ENCODE assay signal across 22 cellular contexts in the genomic region with DNA sequence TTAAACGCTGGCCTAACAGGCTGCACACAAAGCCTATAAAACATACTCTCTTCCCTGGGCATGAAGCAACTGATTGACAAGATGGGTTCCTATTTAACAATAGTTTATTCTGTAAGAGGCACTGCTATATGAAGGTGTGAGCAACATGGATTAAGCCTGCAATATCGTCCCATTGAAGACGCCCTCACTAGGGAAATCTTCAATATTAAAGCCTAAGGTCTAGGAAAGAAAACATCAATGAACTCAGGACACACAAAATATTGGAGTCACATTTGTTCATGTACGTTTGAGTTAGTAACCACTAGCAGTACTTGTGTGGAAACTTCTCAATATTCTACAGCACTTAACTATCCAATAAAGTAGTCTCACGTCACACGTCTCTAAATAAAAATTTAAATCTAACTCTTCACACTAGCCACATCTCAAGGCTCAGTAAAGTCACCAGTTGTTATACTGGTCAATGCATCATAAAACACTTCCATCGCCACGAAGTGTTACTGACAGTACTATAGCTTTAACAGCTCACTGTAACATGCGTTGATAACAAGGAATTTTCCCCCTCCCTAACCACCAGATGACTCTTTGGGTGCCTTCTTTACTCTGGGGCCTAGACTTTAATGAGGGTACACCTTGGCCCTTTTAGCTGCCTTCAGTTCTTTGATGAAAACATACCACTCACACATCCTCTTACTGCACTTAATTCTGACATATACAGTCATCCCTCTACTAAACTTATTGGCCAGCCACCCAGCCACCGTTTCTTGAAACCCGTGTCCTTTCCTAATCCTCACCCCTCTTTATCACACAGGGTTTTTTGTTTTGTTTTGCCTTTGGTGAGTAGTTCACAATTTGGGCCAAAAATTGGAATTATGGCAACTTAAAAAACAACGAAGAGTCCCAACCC. TPM values are rescaled to one million over a fixed set of nuclear protein-coding genes. Genes with fewer than 3 reads are reported as not detected.
A peak's percentile ranks its signal among the peaks of the same experiment; 100 is the strongest.
DNase-seq lines count a peak whose midpoint lies in the region; ATAC-seq and TF ChIP-seq lines count a peak whose summit lies in the region.
"Had no signal": no experiment of that assay in that cellular context is flagged by ENCODE, and none has a peak within 500 bp of the region (broad histone marks: within the 10 kb centered on the region; RNA-seq: fewer than 3 reads in every experiment).

No MANE protein-coding gene starts in this region.

- H3K27me3 Mint-ChIP-seq in GM23338 (ENCODE audit: insufficient read depth, low read depth, poor library complexity) (peaks cover 31% of the 10 kb centered on the region), chondrocyte (ENCODE audit: low read depth) (no peaks in the 10 kb centered on the region), neural progenitor cell (ENCODE audit: insufficient read depth, low read depth) (peaks cover 2% of the 10 kb centered on the region)

- peaks cover 73% of the 10 kb centered on the region for H3F3A ChIP-seq in GM23338 (replicated peaks; ENCODE audit: low read depth)
- H3F3A ChIP-seq in neural progenitor cell (ENCODE audit: low read depth) = peaks cover 92% of the 10 kb centered on the region

- H3K4me2 ChIP-seq in GM23338 (no peak overlapping the region), neural progenitor cell (no peak overlapping the region)
- H3K4me2 ChIP-seq: BLaER1 treated with 17β-estradiol and CSF1 and Interleukin-3, amounts not matched to agents 10 nM and 100 nM; hepatocyte had no signal

- H3K4me3 ChIP-seq in GM23338 (no peak overlapping the region), neural progenitor cell (no peak overlapping the region)
- H3K4me3 ChIP-seq: BLaER1 treated with 17β-estradiol and CSF1 and Interleukin-3, amounts not matched to agents 10 nM and 100 nM; hepatocyte; sigmoid colon had no signal

- H2AFZ ChIP-seq in GM23338 (no peak overlapping the region), neural progenitor cell (replicated peaks) (no peak overlapping the region)
- H2AFZ ChIP-seq: hepatocyte had no signal

- no peaks in the 10 kb centered on the region for H3K9me3 ChIP-seq in neural progenitor cell (ENCODE audit: low read depth)
- H3K9me3 ChIP-seq: BLaER1 treated with 17β-estradiol and CSF1 and Interleukin-3, amounts not matched to agents 10 nM and 100 nM; sigmoid colon had no signal

- H3K4me1 Mint-ChIP-seq in GM23338 (peaks cover 58% of the 10 kb centered on the region), chondrocyte (ENCODE audit: low read depth) (peaks cover 5% of the 10 kb centered on the region), neural progenitor cell (peaks cover 7% of the 10 kb centered on the region)

- H3K27ac Mint-ChIP-seq in GM23338 (peak overlapping the region; percentile 13; the same call in 1 of the 2 replicates), chondrocyte (ENCODE audit: unreplicated experiment) (peak overlapping the region; percentile 51), neural progenitor cell (no peak overlapping the region)

- H3K79me2 ChIP-seq in GM23338 (replicated peaks; ENCODE audit: insufficient read depth) (0 out of 2 replicates have a peak, but pooled peaks cover 5% of the 10 kb centered on the region), neural progenitor cell (ENCODE audit: low read depth) (peaks cover 10% of the 10 kb centered on the region)

- H3K27me3 ChIP-seq in GM23338 (ENCODE audit: insufficient read depth) = no peaks in the 10 kb centered on the region
- no peaks in the 10 kb centered on the region for H3K27me3 ChIP-seq in neural progenitor cell
- H3K27me3 ChIP-seq: BLaER1 treated with 17β-estradiol and CSF1 and Interleukin-3, amounts not matched to agents 10 nM and 100 nM; hepatocyte; sigmoid colon had no signal

- no peak overlapping the region for H3K9ac ChIP-seq in neural progenitor cell
- H3K9ac ChIP-seq: BLaER1 treated with 17β-estradiol and CSF1 and Interleukin-3, amounts not matched to agents 10 nM and 100 nM had no signal

- H3K4me3 Mint-ChIP-seq in GM23338 = no peak overlapping the region
- H3K4me3 Mint-ChIP-seq in chondrocyte (ENCODE audit: unreplicated experiment) = no peak overlapping the region
- peak overlapping the region; percentile 39 for H3K4me3 Mint-ChIP-seq in neural progenitor cell

- TF ChIP-seq CTCF in GM23338 (conservative IDR thresholded peaks at IDR 0.05; ENCODE audit: low read depth in 2 of 2) (no peak), chondrocyte (IDR thresholded peaks at IDR 0.05) (no peak), neural progenitor cell (IDR thresholded peaks at IDR 0.05) (no peak)

- H3K9me3 Mint-ChIP-seq in GM23338 (no peaks in the 10 kb centered on the region; the same call in 2 of the 3 replicates), chondrocyte (ENCODE audit: low read depth) (no peaks in the 10 kb centered on the region), neural progenitor cell (no peaks in the 10 kb centered on the region)
- H3K9me3 Mint-ChIP-seq: activated naive CD4-positive, alpha-beta T cell treated with anti-CD3 and anti-CD28 coated beads, Interleukin-2, amount 50 U/mL, for 72 hours had no signal

- ATAC-seq in GM23338 (peak; percentile 3; the same call in 1 of the 3 replicates), HG02981 (IDR thresholded peaks at IDR 0.05; ENCODE audit: unreplicated experiment) (no peak)

- DNase-seq in NCI-H82 (lab: John Stamatoyannopoulos, UW) (peak; percentile 31), NCI-H82 treated with DMSO at 0.1 percent for 48 hours (lab: John Stamatoyannopoulos, UW; ENCODE audit: unreplicated experiment) (no peak), GM23338 (ENCODE audit: low spot score) (no peak), chondrocyte (ENCODE audit: low spot score) (no peak), neural progenitor cell (ENCODE audit: low spot score) (no peak), iPS-NIHi7 (ENCODE audit: extremely low spot score) (no peak), NCI-H226 (no peak)
- DNase-seq: 8988T; NCI-H1417; NCI-H2227 treated with DMSO at 0.1 percent for 48 hours; nucleus accumbens; sigmoid colon; stimulated activated CD4-positive, alpha-beta T cell treated with anti-CD3 and anti-CD28 coated beads, Interleukin-2, amount 100 ng/mL, for 48 hours had no signal

- H3K27ac ChIP-seq in GM23338 (ENCODE audit: low read depth) (0 out of 2 replicates have a peak overlapping the region, but pooled peaks have one; percentile 50), neural progenitor cell (peak overlapping the region; percentile 31)
- H3K27ac ChIP-seq: BLaER1 treated with 17β-estradiol and CSF1 and Interleukin-3, amounts not matched to agents 10 nM and 100 nM; hepatocyte; RWPE1; sigmoid colon; VCaP had no signal

- peaks cover 39% of the 10 kb centered on the region for H3K4me1 ChIP-seq in GM23338 (ENCODE audit: insufficient read depth)
- peaks cover 39% of the 10 kb centered on the region for H3K4me1 ChIP-seq in neural progenitor cell
- H3K4me1 ChIP-seq: sigmoid colon had no signal

- H3K9me2 ChIP-seq in GM23338 (ENCODE audit: insufficient read depth) = no peaks in the 10 kb centered on the region

- H3K36me3 Mint-ChIP-seq in GM23338 (ENCODE audit: low read depth) = peaks cover 45% of the 10 kb centered on the region
- H3K36me3 Mint-ChIP-seq in chondrocyte (ENCODE audit: low read depth) = peaks cover 71% of the 10 kb centered on the region
- peaks cover 55% of the 10 kb centered on the region for H3K36me3 Mint-ChIP-seq in neural progenitor cell

- H4K20me1 ChIP-seq in GM23338 (replicated peaks; ENCODE audit: insufficient read depth) (peaks cover 41% of the 10 kb centered on the region), neural progenitor cell (ENCODE audit: low read depth) (peaks cover 91% of the 10 kb centered on the region)

- H3K36me3 ChIP-seq in GM23338 (ENCODE audit: insufficient read depth) (peaks cover 31% of the 10 kb centered on the region; the same call in 1 of the 2 replicates), neural progenitor cell (peaks cover 20% of the 10 kb centered on the region)

TF ChIP-seq in GM23338, 12 proteins besides CTCF, POLR2A, EP300 and RAD21:
- TF ChIP-seq POLR2AphosphoS5 (IDR thresholded peaks at IDR 0.05; ENCODE audit: low read depth) (peak; percentile 55), ZNF114 (CRISPR knock-in tag; IDR thresholded peaks at IDR 0.05) (no peak)
TF ChIP-seq in GM23338: peak in this region for 1.

RNA-seq across cellular contexts. Expression of gene OR5AU1, which starts 50.1 kb away (rescaled TPM):
- not detected in 2 replicates for total RNA-seq in GM23338 (2014; rRNA removed; shearing (Covaris generic))
- polyA plus RNA-seq in GM23338 (2016; fragmentation: Nextera tagmentation; extraction: Ambion mirVana) = not detected in 2 replicates
- total RNA-seq in chondrocyte (not detected in 3 replicates), neural progenitor cell (ENCODE audit: low replicate concordance) (under 0.01 TPM in 1 of 2 replicates, not detected in the other)
- total RNA-seq: activated naive CD4-positive, alpha-beta T cell treated with anti-CD3 and anti-CD28 coated beads, Interleukin-2, amount 50 U/mL, for 72 hours; hepatocyte; kidney epithelial cell; LHCN-M2; mesenteric fat pad; sigmoid colon had no signal
- polyA plus RNA-seq: hepatocyte, sigmoid colon had no signal
